In the genomic region with DNA sequence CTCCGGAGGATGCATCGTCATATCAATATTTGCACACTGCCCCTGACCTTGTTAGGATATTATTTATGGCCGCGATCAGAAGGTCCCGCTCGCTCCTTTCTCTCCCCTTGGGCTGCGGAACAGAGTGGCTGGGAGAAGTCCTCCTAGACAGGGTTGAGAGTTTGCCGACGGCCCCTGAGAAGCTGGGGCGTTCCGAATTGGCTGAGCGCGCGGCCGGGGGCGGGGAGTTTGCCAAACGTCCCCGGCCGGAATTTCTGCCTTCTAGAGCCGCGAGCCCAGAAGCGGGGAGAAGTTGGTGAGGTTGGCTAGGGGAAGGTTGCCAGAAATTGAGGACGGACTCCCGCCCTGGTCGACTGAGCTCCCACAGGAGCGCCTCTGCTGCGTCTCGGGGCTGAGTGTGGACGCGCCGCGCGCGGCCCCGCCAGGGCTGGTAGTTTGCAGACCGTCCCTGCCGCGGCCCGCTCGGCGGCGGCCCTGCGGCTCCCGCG, we compare ENCODE assay signal across 7 cellular contexts.
DNase-seq lines count a peak whose midpoint lies in the region; ATAC-seq and TF ChIP-seq lines count a peak whose summit lies in the region.

No MANE protein-coding gene starts in this region.

- H3K27me3 ChIP-seq in hepatocyte, result no peaks in the 10 kb centered on the region

- peaks cover 24% of the 10 kb centered on the region for H3K4me1 ChIP-seq in hepatocyte (ENCODE audit: insufficient read depth)

- in situ Hi-C loops in astrocyte of the cerebellum (cut with HindIII; ENCODE audit: low sequenced_read_pairs), result no loop called here

- DNase-seq in NCI-H1694 treated with DMSO at 0.1 percent for 48 hours (lab: John Stamatoyannopoulos, UW) (peak; percentile 86), T-helper 22 cell (ENCODE audit: low read depth) (peak; percentile 69), astrocyte of the cerebellum (ENCODE audit: low read depth) (peak; percentile 88), hepatocyte (ENCODE audit: low spot score) (peak; percentile 91), retina (peak; percentile 97)

- peak overlapping the region; percentile 46 for H2AFZ ChIP-seq in hepatocyte

- H3K36me3 ChIP-seq in hepatocyte (replicated peaks; ENCODE audit: insufficient read depth, low read depth), result no peaks in the 10 kb centered on the region

- H4K20me1 ChIP-seq in hepatocyte (ENCODE audit: insufficient read depth, poor library complexity, severe bottlenecking), result no peaks in the 10 kb centered on the region

- no peaks in the 10 kb centered on the region for H3K9me3 ChIP-seq in hepatocyte (ENCODE audit: low read depth)

- H3K9me2 ChIP-seq in hepatocyte (replicated peaks; ENCODE audit: insufficient read depth), result no peaks in the 10 kb centered on the region

- peaks cover 22% of the 10 kb centered on the region for H3K79me2 ChIP-seq in hepatocyte

- WGBS in hepatocyte (ENCODE audit: low lambda C conversion rate, missing lambda C conversion rate), result 1% methylated on average over 45 of the region's 45 CpGs

- ATAC-seq in GM18505 (IDR thresholded peaks at IDR 0.05; ENCODE audit: unreplicated experiment) (peak; percentile 61), HG02884 (IDR thresholded peaks at IDR 0.05; ENCODE audit: unreplicated experiment) (peak; percentile 45)

- TF ChIP-seq CTCF in astrocyte of the cerebellum (IDR thresholded peaks at IDR 0.05; ENCODE audit: low read depth, low read length, missing control alignments), result no peak
- no peak for TF ChIP-seq CTCF in hepatocyte (IDR thresholded peaks at IDR 0.05; ENCODE audit: poor library complexity)

- H3K4me3 ChIP-seq in astrocyte of the cerebellum (ENCODE audit: low read depth, low read length), result peak overlapping the region; percentile 86
- H3K4me3 ChIP-seq in hepatocyte, result peak overlapping the region; percentile 89

- H3K4me2 ChIP-seq in hepatocyte, result peak overlapping the region; percentile 92

- peak overlapping the region; percentile 80 for H3K27ac ChIP-seq in hepatocyte

- peak; percentile 79 for TF ChIP-seq POLR2A in GM18505 (IDR thresholded peaks at IDR 0.05; ENCODE audit: borderline replicate concordance, extremely low read depth, insufficient read depth, insufficient read length)

Comparison
In these comparisons a context has a peak if more than half of its experiments do, and no peak if none do; other contexts are left out.
1. Peak in every context shown above with its lines: DNase-seq, ATAC-seq, H3K4me3 ChIP-seq and H3K27ac ChIP-seq.